1 cellular context compared by ENCODE assay signal in genomic region chr7:106018566-106019338, GRCh38.
A peak's percentile ranks its signal among the peaks of the same experiment; 100 is the strongest.
TF ChIP-seq lines count a peak whose summit lies in the region.

No MANE protein-coding gene starts in this region.

TF ChIP-seq in K562, 482 proteins besides CTCF, POLR2A, EP300 and RAD21 (continued from another document and continues in another):
- TF ChIP-seq TCF15 (CRISPR knock-in tag; IDR thresholded peaks at IDR 0.05) (no peak), TAL1 (IDR thresholded peaks at IDR 0.05) (peak; percentile 95), ZBTB17 (CRISPR knock-in tag; IDR thresholded peaks at IDR 0.05) (peak; percentile 70; the same call in 1 of the 2 replicates), ATF2 (CRISPR knock-in tag; IDR thresholded peaks at IDR 0.05) (no peak), ZNF408 (CRISPR knock-in tag; IDR thresholded peaks at IDR 0.05; ENCODE audit: low read depth) (no peak), BDP1 (IDR thresholded peaks at IDR 0.05; ENCODE audit: insufficient read depth, insufficient read length) (no peak), POLR3A (IDR thresholded peaks at IDR 0.05; ENCODE audit: borderline replicate concordance, extremely low read depth, insufficient read depth, insufficient read length) (no peak), KLF16 (IDR thresholded peaks at IDR 0.05) (peak; percentile 92), DNMT1 (IDR thresholded peaks at IDR 0.05) (no peak), DPF2 (IDR thresholded peaks at IDR 0.05) (peak; percentile 95), HES1 (IDR thresholded peaks at IDR 0.05; ENCODE audit: low read depth) (no peak), ZNF239 (CRISPR knock-in tag; IDR thresholded peaks at IDR 0.05) (no peak), SOX6 (IDR thresholded peaks at IDR 0.05) (peak; percentile 74), ZNF143 (CRISPR knock-in tag; IDR thresholded peaks at IDR 0.05) (no peak), NUFIP1 (IDR thresholded peaks at IDR 0.05; ENCODE audit: partially characterized antibody) (no peak), CCAR2 (IDR thresholded peaks at IDR 0.05; ENCODE audit: low read depth, low read length) (no peak), MCM5 (IDR thresholded peaks at IDR 0.05; ENCODE audit: low read depth) (no peak), NFIC (IDR thresholded peaks at IDR 0.05) (peak; percentile 92), ZNF232 (CRISPR knock-in tag; IDR thresholded peaks at IDR 0.05) (no peak), L3MBTL2 (IDR thresholded peaks at IDR 0.05) (no peak), ZNF384 (IDR thresholded peaks at IDR 0.05; ENCODE audit: low read depth, low read length) (no peak), SNAPC5 (CRISPR knock-in tag; IDR thresholded peaks at IDR 0.05) (no peak), SMAD3 (CRISPR knock-in tag; conservative IDR thresholded peaks at IDR 0.05) (no peak), HDAC6 (IDR thresholded peaks at IDR 0.05; ENCODE audit: low read depth, low read length) (no peak), ZNF780A (CRISPR knock-in tag; IDR thresholded peaks at IDR 0.05) (no peak), ZNF655 (CRISPR knock-in tag; IDR thresholded peaks at IDR 0.05) (no peak), NFIX (CRISPR knock-in tag; IDR thresholded peaks at IDR 0.05; ENCODE audit: low read depth) (no peak), ZNF253 (CRISPR knock-in tag; conservative IDR thresholded peaks at IDR 0.05) (no peak), HDAC2 (IDR thresholded peaks at IDR 0.05) (peak; percentile 76), HOXB6 (CRISPR knock-in tag; IDR thresholded peaks at IDR 0.05; ENCODE audit: borderline replicate concordance) (no peak), ZNF785 (CRISPR knock-in tag; IDR thresholded peaks at IDR 0.05) (no peak), MCM3 (IDR thresholded peaks at IDR 0.05) (no peak), YBX1 (IDR thresholded peaks at IDR 0.05) (no peak), TAF9B (IDR thresholded peaks at IDR 0.05; ENCODE audit: partially characterized antibody) (peak; percentile 25), VEZF1 (CRISPR knock-in tag; IDR thresholded peaks at IDR 0.05) (peak; percentile 51), ZEB2 (IDR thresholded peaks at IDR 0.05) (peak; percentile 53; the same call in 1 of the 2 replicates), SMARCE1 (IDR thresholded peaks at IDR 0.05) (peak; percentile 94), SPI1 (IDR thresholded peaks at IDR 0.05; ENCODE audit: borderline replicate concordance, low read depth, low read length) (peak; percentile 75; the same call in 1 of the 2 replicates), PPARD (CRISPR knock-in tag; IDR thresholded peaks at IDR 0.05) (no peak), KHSRP (IDR thresholded peaks at IDR 0.05) (peak; percentile 54; the same call in 1 of the 2 replicates), ZNF436 (CRISPR knock-in tag; IDR thresholded peaks at IDR 0.05) (no peak), MNT (conservative IDR thresholded peaks at IDR 0.05) (peak; percentile 24 to 42; a peak in 1 of 4 replicates), HEY1 (CRISPR knock-in tag; IDR thresholded peaks at IDR 0.05; ENCODE audit: borderline replicate concordance) (no peak), ARID3A (IDR thresholded peaks at IDR 0.05; ENCODE audit: borderline replicate concordance, low read depth, low read length) (no peak), TFE3 (CRISPR knock-in tag; IDR thresholded peaks at IDR 0.05) (no peak), ZNF175 (CRISPR knock-in tag; IDR thresholded peaks at IDR 0.05; ENCODE audit: low read depth) (peak; percentile 81; the same call in 1 of the 2 replicates), ZNF717 (CRISPR knock-in tag; IDR thresholded peaks at IDR 0.05) (no peak), RB1 (IDR thresholded peaks at IDR 0.05; ENCODE audit: low read depth) (no peak), TRIM24 (IDR thresholded peaks at IDR 0.05) (peak; percentile 95 to 96), SNRNP70 (optimal IDR thresholded peaks at IDR 0.05; ENCODE audit: low read depth, low read length) (no peak), ZBTB33 (CRISPR knock-in tag; IDR thresholded peaks at IDR 0.05) (0 out of 2 replicates have a peak, but pooled peaks have one; percentile 49), WHSC1 (IDR thresholded peaks at IDR 0.05; ENCODE audit: low read length) (no peak), NELFE (IDR thresholded peaks at IDR 0.05; ENCODE audit: insufficient read depth, insufficient read length) (no peak), ZNF212 (CRISPR knock-in tag; IDR thresholded peaks at IDR 0.05) (no peak; the same call in 1 of the 2 replicates), HNRNPUL1 (IDR thresholded peaks at IDR 0.05; ENCODE audit: low read length) (no peak; the same call in 1 of the 2 replicates), ZNF395 (CRISPR knock-in tag; IDR thresholded peaks at IDR 0.05) (peak; percentile 82; the same call in 1 of the 2 replicates), ZNF274 (IDR thresholded peaks at IDR 0.05; ENCODE audit: borderline replicate concordance, low read depth, low read length) (peak; percentile 31; the same call in 1 of the 2 replicates), HCFC1 (IDR thresholded peaks at IDR 0.05; ENCODE audit: low read depth, low read length) (no peak), ZNF444 (CRISPR knock-in tag; IDR thresholded peaks at IDR 0.05) (no peak), RBBP5 (IDR thresholded peaks at IDR 0.05; ENCODE audit: borderline replicate concordance, insufficient read depth, low read length, poor library complexity, severe bottlenecking) (no peak), CREBBP (IDR thresholded peaks at IDR 0.05; ENCODE audit: low read depth, low read length) (no peak), ESRRA (IDR thresholded peaks at IDR 0.05; ENCODE audit: borderline replicate concordance, low read depth) (peak; percentile 39; the same call in 1 of the 2 replicates), SMAD1 (IDR thresholded peaks at IDR 0.05; ENCODE audit: low read depth, low read length, partially characterized antibody) (no peak)
